9 cellular contexts compared by ENCODE assay signal in the genomic region with DNA sequence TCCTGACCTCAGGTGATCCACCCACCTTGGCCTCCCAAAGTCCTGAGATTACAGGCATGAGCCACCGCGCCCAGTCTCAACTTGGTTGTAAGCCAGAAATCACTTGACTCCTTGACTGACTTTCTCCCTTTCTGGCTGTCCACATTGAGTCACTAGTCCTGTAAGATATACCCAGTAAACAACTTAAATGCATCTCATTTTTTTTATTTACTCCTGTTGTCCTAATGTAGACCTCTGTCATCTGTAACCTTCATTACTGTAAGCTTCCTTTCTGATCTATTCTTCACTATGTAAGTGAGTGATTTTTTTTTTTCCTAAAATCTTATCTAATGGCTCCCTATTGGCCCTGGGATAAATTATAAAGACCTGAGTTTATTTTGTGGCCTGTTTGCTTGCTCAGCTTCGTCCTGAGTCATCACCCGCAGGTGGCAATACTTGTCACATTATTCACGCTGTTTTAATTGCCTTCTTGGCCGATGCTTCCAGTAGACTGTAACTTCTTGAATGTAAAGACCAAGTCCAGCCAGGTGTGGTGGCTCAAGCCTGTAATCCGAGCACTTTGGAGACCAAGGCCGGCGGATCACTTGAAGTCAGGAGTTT. TPM values are rescaled to one million over a fixed set of nuclear protein-coding genes. Genes with fewer than 3 reads are reported as not detected.
DNase-seq lines count a peak whose midpoint lies in the region; ATAC-seq and TF ChIP-seq lines count a peak whose summit lies in the region.
"Had no signal": no experiment of that assay in that cellular context is flagged by ENCODE, and none has a peak within 500 bp of the region (broad histone marks: within the 10 kb centered on the region; RNA-seq: fewer than 3 reads in every experiment).

No MANE protein-coding gene starts in this region.

- H3K4me3 Mint-ChIP-seq in GM23338 (no peak overlapping the region), progenitor cell of endocrine pancreas (ENCODE audit: low read depth) (no peak overlapping the region)

- ATAC-seq in GM23338: no peak
- ATAC-seq in sciatic nerve: no peak

- H3K36me3 ChIP-seq in GM23338 (ENCODE audit: insufficient read depth): peaks cover 14% of the 10 kb centered on the region

- peaks cover 98% of the 10 kb centered on the region for H3K79me2 ChIP-seq in GM23338 (replicated peaks; ENCODE audit: insufficient read depth)

- peak overlapping the region; percentile 79 for H3K27ac Mint-ChIP-seq in GM23338
- H3K27ac Mint-ChIP-seq in progenitor cell of endocrine pancreas: peak overlapping the region; percentile 37

- intact Hi-C loops in sciatic nerve (cut with DNase I): no loop called here

- no peaks in the 10 kb centered on the region for H3K9me2 ChIP-seq in GM23338 (ENCODE audit: insufficient read depth)

- H2AFZ ChIP-seq in GM23338: no peak overlapping the region

- 0 out of 2 replicates have a peak overlapping the region, but pooled peaks have one; percentile 35 for H3K27ac ChIP-seq in GM23338 (ENCODE audit: low read depth)
- H3K27ac ChIP-seq: suprapubic skin had no signal

- in situ Hi-C loops in GM13976 (cut with MboI; ENCODE audit: low sequenced_read_pairs, unreplicated experiment): no loop called here

- H3K4me2 ChIP-seq in GM23338: no peak overlapping the region

- H3F3A ChIP-seq in GM23338 (replicated peaks; ENCODE audit: low read depth): no peaks in the 10 kb centered on the region

- peaks cover 23% of the 10 kb centered on the region for H3K4me1 ChIP-seq in GM23338 (ENCODE audit: insufficient read depth)

- TF ChIP-seq CTCF in GM23338 (conservative IDR thresholded peaks at IDR 0.05; ENCODE audit: low read depth in 2 of 2) (no peak), epithelial cell of esophagus (IDR thresholded peaks at IDR 0.05; ENCODE audit: insufficient read depth, low read depth, low read length, missing control alignments) (no peak), progenitor cell of endocrine pancreas (IDR thresholded peaks at IDR 0.05; ENCODE audit: unreplicated experiment) (no peak), GM13976 (IDR thresholded peaks at IDR 0.05; ENCODE audit: borderline replicate concordance, control extremely low read depth, extremely low read depth, insufficient read depth, missing control alignments) (no peak)

- H3K27me3 Mint-ChIP-seq in GM23338 (ENCODE audit: insufficient read depth, low read depth, poor library complexity) (peaks cover 2% of the 10 kb centered on the region), progenitor cell of endocrine pancreas (no peaks in the 10 kb centered on the region)

- H3K36me3 Mint-ChIP-seq in GM23338 (ENCODE audit: low read depth): peaks cover 11% of the 10 kb centered on the region
- peaks cover 9% of the 10 kb centered on the region for H3K36me3 Mint-ChIP-seq in progenitor cell of endocrine pancreas (ENCODE audit: insufficient read depth)

- H3K4me3 ChIP-seq in GM23338 (no peak overlapping the region), epithelial cell of esophagus (ENCODE audit: low read length) (no peak overlapping the region)
- H3K4me3 ChIP-seq: suprapubic skin had no signal

- H3K9me3 Mint-ChIP-seq in GM23338: no peaks in the 10 kb centered on the region
- H3K9me3 Mint-ChIP-seq in progenitor cell of endocrine pancreas (ENCODE audit: low read depth): no peaks in the 10 kb centered on the region

- H3K27me3 ChIP-seq in GM23338 (ENCODE audit: insufficient read depth): no peaks in the 10 kb centered on the region
- H3K27me3 ChIP-seq: suprapubic skin had no signal

- peak; percentile 41 for DNase-seq in GM23338 (ENCODE audit: low spot score)
- DNase-seq in NCI-H2171 (lab: John Stamatoyannopoulos, UW): peak; percentile 21
- peak; percentile 94 for DNase-seq in epithelial cell of esophagus (ENCODE audit: low read depth)
- DNase-seq in progenitor cell of endocrine pancreas (ENCODE audit: low spot score, unreplicated experiment): no peak
- DNase-seq in sciatic nerve (ENCODE audit: low spot score): no peak
- no peak for DNase-seq in GM13976 (ENCODE audit: low spot score)
- no peak for DNase-seq in ureter (ENCODE audit: low spot score)
- DNase-seq: right cardiac atrium had no signal

- H3K4me1 Mint-ChIP-seq in GM23338 (peaks cover 48% of the 10 kb centered on the region), progenitor cell of endocrine pancreas (ENCODE audit: low read depth) (peaks cover 14% of the 10 kb centered on the region)

- peaks cover 66% of the 10 kb centered on the region for H4K20me1 ChIP-seq in GM23338 (replicated peaks; ENCODE audit: insufficient read depth)

TF ChIP-seq in GM23338, 12 proteins besides CTCF, POLR2A, EP300 and RAD21 (continues in another document):
- TF ChIP-seq POLR2AphosphoS5 (IDR thresholded peaks at IDR 0.05; ENCODE audit: low read depth): no peak
- TF ChIP-seq ZNF114 (CRISPR knock-in tag; IDR thresholded peaks at IDR 0.05): no peak
- TF ChIP-seq ZNF462 (CRISPR knock-in tag; IDR thresholded peaks at IDR 0.05): no peak

RNA-seq across cellular contexts. Expression of gene PAFAH1B1, which starts 41.0 kb away (rescaled TPM):
- 68.5 and 69.9 TPM in 2 replicates for total RNA-seq in GM23338 (2014; rRNA removed; shearing (Covaris generic))
- polyA plus RNA-seq in GM23338 (2016; fragmentation: Nextera tagmentation; extraction: Ambion mirVana): 71.7 and 84.4 TPM in 2 replicates
- total RNA-seq in progenitor cell of endocrine pancreas: 138 and 140 TPM in 2 replicates
- 160 TPM for total RNA-seq in sciatic nerve
- 119 TPM for total RNA-seq in ureter

Comparison
In these comparisons a context has a peak if more than half of its experiments do, and no peak if none do; other contexts are left out.
1. DNase-seq: peak in GM23338 (single experiment), NCI-H2171 (single experiment) and epithelial cell of esophagus (single experiment); none in progenitor cell of endocrine pancreas (single experiment), sciatic nerve (single experiment), GM13976 (single experiment) and ureter (single experiment).